In genomic region chrX:129954804-129955203, GRCh38 we compare ENCODE assay signal across 1 cellular context.
TF ChIP-seq lines count a peak whose summit lies in the region.

No MANE protein-coding gene starts in this region.

TF ChIP-seq in K562, 482 proteins besides CTCF, POLR2A, EP300 and RAD21 (continued from another document):
- TF ChIP-seq CBFA2T3 (IDR thresholded peaks at IDR 0.05) (peak; percentile 30; the same call in 1 of the 2 replicates), HNRNPUL1 (IDR thresholded peaks at IDR 0.05; ENCODE audit: low read length) (no peak), RCOR1 (IDR thresholded peaks at IDR 0.05; ENCODE audit: borderline replicate concordance in 1 of 2, low read depth in 2 of 2, low read length in 2 of 2) (peak; percentile 74 to 95; a peak in 3 of 4 replicates), XRCC3 (IDR thresholded peaks at IDR 0.05) (no peak), ZNF232 (CRISPR knock-in tag; IDR thresholded peaks at IDR 0.05) (no peak), KDM1A (IDR thresholded peaks at IDR 0.05) (peak; percentile 95 to 97), SMARCB1 (IDR thresholded peaks at IDR 0.05; ENCODE audit: insufficient read length, low read depth) (no peak), SLC30A9 (CRISPR knock-in tag; IDR thresholded peaks at IDR 0.05) (no peak), ZNF507 (tag; conservative IDR thresholded peaks at IDR 0.05) (no peak), HDAC2 (IDR thresholded peaks at IDR 0.05) (0 out of 2 replicates have a peak, but pooled peaks have one; percentile 50), MXI1 (IDR thresholded peaks at IDR 0.05; ENCODE audit: low read depth, low read length) (no peak), NCOA2 (IDR thresholded peaks at IDR 0.05; ENCODE audit: partially characterized antibody in 2 of 2) (no peak), VEZF1 (CRISPR knock-in tag; IDR thresholded peaks at IDR 0.05) (peak; percentile 55), JUNB (CRISPR knock-in tag; conservative IDR thresholded peaks at IDR 0.05) (no peak)
- TF ChIP-seq, protein P1, sequence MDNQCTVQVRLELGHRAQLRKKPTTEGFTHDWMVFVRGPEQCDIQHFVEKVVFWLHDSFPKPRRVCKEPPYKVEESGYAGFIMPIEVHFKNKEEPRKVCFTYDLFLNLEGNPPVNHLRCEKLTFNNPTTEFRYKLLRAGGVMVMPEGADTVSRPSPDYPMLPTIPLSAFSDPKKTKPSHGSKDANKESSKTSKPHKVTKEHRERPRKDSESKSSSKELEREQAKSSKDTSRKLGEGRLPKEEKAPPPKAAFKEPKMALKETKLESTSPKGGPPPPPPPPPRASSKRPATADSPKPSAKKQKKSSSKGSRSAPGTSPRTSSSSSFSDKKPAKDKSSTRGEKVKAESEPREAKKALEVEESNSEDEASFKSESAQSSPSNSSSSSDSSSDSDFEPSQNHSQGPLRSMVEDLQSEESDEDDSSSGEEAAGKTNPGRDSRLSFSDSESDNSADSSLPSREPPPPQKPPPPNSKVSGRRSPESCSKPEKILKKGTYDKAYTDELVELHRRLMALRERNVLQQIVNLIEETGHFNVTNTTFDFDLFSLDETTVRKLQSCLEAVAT (IDR thresholded peaks at IDR 0.05), result 0 out of 4 replicates have a peak, but pooled peaks of 1 of the 2 experiments have one; percentile 35
- TF ChIP-seq, protein P2, sequence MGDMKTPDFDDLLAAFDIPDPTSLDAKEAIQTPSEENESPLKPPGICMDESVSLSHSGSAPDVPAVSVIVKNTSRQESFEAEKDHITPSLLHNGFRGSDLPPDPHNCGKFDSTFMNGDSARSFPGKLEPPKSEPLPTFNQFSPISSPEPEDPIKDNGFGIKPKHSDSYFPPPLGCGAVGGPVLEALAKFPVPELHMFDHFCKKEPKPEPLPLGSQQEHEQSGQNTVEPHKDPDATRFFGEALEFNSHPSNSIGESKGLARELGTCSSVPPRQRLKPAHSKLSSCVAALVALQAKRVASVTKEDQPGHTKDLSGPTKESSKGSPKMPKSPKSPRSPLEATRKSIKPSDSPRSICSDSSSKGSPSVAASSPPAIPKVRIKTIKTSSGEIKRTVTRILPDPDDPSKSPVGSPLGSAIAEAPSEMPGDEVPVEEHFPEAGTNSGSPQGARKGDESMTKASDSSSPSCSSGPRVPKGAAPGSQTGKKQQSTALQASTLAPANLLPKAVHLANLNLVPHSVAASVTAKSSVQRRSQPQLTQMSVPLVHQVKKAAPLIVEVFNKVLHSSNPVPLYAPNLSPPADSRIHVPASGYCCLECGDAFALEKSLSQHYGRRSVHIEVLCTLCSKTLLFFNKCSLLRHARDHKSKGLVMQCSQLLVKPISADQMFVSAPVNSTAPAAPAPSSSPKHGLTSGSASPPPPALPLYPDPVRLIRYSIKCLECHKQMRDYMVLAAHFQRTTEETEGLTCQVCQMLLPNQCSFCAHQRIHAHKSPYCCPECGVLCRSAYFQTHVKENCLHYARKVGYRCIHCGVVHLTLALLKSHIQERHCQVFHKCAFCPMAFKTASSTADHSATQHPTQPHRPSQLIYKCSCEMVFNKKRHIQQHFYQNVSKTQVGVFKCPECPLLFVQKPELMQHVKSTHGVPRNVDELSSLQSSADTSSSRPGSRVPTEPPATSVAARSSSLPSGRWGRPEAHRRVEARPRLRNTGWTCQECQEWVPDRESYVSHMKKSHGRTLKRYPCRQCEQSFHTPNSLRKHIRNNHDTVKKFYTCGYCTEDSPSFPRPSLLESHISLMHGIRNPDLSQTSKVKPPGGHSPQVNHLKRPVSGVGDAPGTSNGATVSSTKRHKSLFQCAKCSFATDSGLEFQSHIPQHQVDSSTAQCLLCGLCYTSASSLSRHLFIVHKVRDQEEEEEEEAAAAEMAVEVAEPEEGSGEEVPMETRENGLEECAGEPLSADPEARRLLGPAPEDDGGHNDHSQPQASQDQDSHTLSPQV (IDR thresholded peaks at IDR 0.05), result no peak
